ENCODE assay signal across 8 cellular contexts in the genomic region with DNA sequence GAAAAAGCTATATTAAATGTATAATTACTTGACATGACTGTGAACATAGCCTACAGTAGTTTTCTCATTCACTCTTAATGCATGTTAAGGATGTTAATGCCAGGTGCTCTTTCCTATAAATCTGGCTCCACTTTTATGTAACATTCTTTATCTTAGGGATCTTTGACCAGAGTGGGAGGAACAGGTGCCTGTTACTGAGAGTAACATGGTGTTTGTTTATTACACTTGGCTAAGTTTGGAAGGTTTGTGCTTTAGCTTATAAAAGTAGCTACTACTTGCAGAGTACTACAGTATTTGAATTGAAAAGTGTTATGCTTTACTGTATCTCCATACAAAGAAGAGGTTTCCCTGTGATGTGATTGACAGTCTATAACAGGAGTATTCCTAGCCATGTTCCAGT.
"Had no signal": no experiment of that assay in that cellular context is flagged by ENCODE, and none has a peak within 500 bp of the region (broad histone marks: within the 10 kb centered on the region; RNA-seq: fewer than 3 reads in every experiment).

No MANE protein-coding gene starts in this region.

- H3K4me3 ChIP-seq: GM23248, HAP-1, K562 had no signal

- H3K36me3 ChIP-seq: HAP-1 had no signal

- H3K9ac ChIP-seq: GM23248 had no signal

- DNase-seq: GM23248, GOT3, H7, IMR-90, KG1 had no signal

- FAIRE-seq: K562 had no signal

- H2AFZ ChIP-seq: GM23248 had no signal

- H3K4me1 ChIP-seq: HAP-1 had no signal

- H3K27ac ChIP-seq: GM23248 had no signal

- H3K9me3 ChIP-seq: HAP-1 had no signal

- ATAC-seq: HCT116, K562 had no signal
